ENCODE assay signal across 1 cellular context in genomic region chr10:125127110-125127509, GRCh38.
TF ChIP-seq lines count a peak whose summit lies in the region.

No MANE protein-coding gene starts in this region.

TF ChIP-seq in SK-N-SH, 30 proteins besides CTCF, POLR2A, EP300 and RAD21:
- TF ChIP-seq REST (IDR thresholded peaks at IDR 0.05; ENCODE audit: low read depth, low read length) (no peak), IRF3 (IDR thresholded peaks at IDR 0.05; ENCODE audit: low read depth, low read length) (no peak), GATA2 (CRISPR knock-in tag; IDR thresholded peaks at IDR 0.05) (no peak), GABPA (IDR thresholded peaks at IDR 0.05; ENCODE audit: low read depth) (no peak), RCOR1 (IDR thresholded peaks at IDR 0.05; ENCODE audit: low read length) (no peak), ELF1 (IDR thresholded peaks at IDR 0.05) (no peak), RXRA (IDR thresholded peaks at IDR 0.05; ENCODE audit: borderline replicate concordance, low read depth) (no peak)
